In genomic region chr13:46640843-46641242, GRCh38 we compare ENCODE assay signal across 12 cellular contexts.
A peak's percentile ranks its signal among the peaks of the same experiment; 100 is the strongest.
DNase-seq lines count a peak whose midpoint lies in the region; ATAC-seq and TF ChIP-seq lines count a peak whose summit lies in the region.
"Had no signal": no experiment of that assay in that cellular context is flagged by ENCODE, and none has a peak within 500 bp of the region (broad histone marks: within the 10 kb centered on the region; RNA-seq: fewer than 3 reads in every experiment).

No MANE protein-coding gene starts in this region.

- H4K20me1 ChIP-seq in H9 (ENCODE audit: control insufficient read depth, insufficient read depth, insufficient read length), result no peaks in the 10 kb centered on the region

- H3K79me2 ChIP-seq in H9 (ENCODE audit: insufficient read depth, low read length), result peaks cover 4% of the 10 kb centered on the region

- H3K4ac ChIP-seq in H9 (ENCODE audit: low read depth, low read length), result no peak overlapping the region

- intact Hi-C loops in sigmoid colon (cut with DNase I), result no loop called here
- intact Hi-C loops in prostate gland (cut with DNase I), result no loop called here

- no peak overlapping the region for H2BK5ac ChIP-seq in H9 (ENCODE audit: insufficient read length, low read length)

- H3K27me3 ChIP-seq in RWPE2 (ENCODE audit: insufficient read depth, poor library complexity, severe bottlenecking) (no peaks in the 10 kb centered on the region), gastroesophageal sphincter (no peaks in the 10 kb centered on the region), sigmoid colon (no peaks in the 10 kb centered on the region), prostate gland (replicated peaks; ENCODE audit: insufficient read depth) (no peaks in the 10 kb centered on the region), H9 (ENCODE audit: insufficient read depth, low read length) (no peaks in the 10 kb centered on the region)

- no peak overlapping the region for H2BK12ac ChIP-seq in H9 (ENCODE audit: insufficient read length, low read depth, low read length)

- H3K18ac ChIP-seq in H9 (ENCODE audit: insufficient read length, low read depth, low read length), result no peak overlapping the region

- no peaks in the 10 kb centered on the region for H3K79me1 ChIP-seq in H9 (ENCODE audit: insufficient read depth, low read depth, low read length, poor library complexity, severe bottlenecking)

- no peak overlapping the region for H2AFZ ChIP-seq in H9 (ENCODE audit: low read length)

- no peak overlapping the region for H2AK5ac ChIP-seq in H9 (ENCODE audit: insufficient read length, low read length)

- peak overlapping the region in 1 of 3 experiments; percentile 23; a peak in 2 of 7 replicates for H3K27ac Mint-ChIP-seq in H9

- TF ChIP-seq CTCF in RWPE2 (IDR thresholded peaks at IDR 0.05; ENCODE audit: poor library complexity, severe bottlenecking) (no peak), gastroesophageal sphincter (IDR thresholded peaks at IDR 0.05) (no peak), sigmoid colon (IDR thresholded peaks at IDR 0.05) (no peak), prostate gland (IDR thresholded peaks at IDR 0.05) (no peak), H9 (conservative IDR thresholded peaks at IDR 0.05) (no peak)

- ATAC-seq in RWPE2 (ENCODE audit: low read depth), result peak; percentile 46; the same call in 1 of the 3 replicates
- no peak for ATAC-seq in gastroesophageal sphincter
- ATAC-seq in HG03095 (IDR thresholded peaks at IDR 0.05; ENCODE audit: unreplicated experiment), result no peak

- H3K4me1 ChIP-seq in RWPE2 (ENCODE audit: insufficient read depth, poor library complexity, severe bottlenecking) (peaks cover 7% of the 10 kb centered on the region), gastroesophageal sphincter (peaks cover 38 to 99% (median 40%) of the 10 kb centered on the region in 3 donors), sigmoid colon (peaks cover 0 to 73% (median 68%) of the 10 kb centered on the region in 4 donors), prostate gland (replicated peaks) (no peaks in the 10 kb centered on the region), H9 (ENCODE audit: insufficient read depth, low read length) (peaks cover 8% of the 10 kb centered on the region; the same call in 1 of the 2 replicates)

- no peak overlapping the region for H2BK120ac ChIP-seq in H9 (ENCODE audit: low read depth, low read length, poor library complexity, severe bottlenecking)

- no peaks in the 10 kb centered on the region for H3K23me2 ChIP-seq in H9 (ENCODE audit: insufficient read length, low read depth, low read length, poor library complexity, severe bottlenecking)

- TF ChIP-seq POLR2A in gastroesophageal sphincter (IDR thresholded peaks at IDR 0.05), result no peak
- TF ChIP-seq POLR2A in sigmoid colon (IDR thresholded peaks at IDR 0.05), result no peak
- no peak for TF ChIP-seq POLR2A in prostate gland (IDR thresholded peaks at IDR 0.05)

- no peak overlapping the region for H2BK20ac ChIP-seq in H9 (ENCODE audit: low read depth, low read length, poor library complexity, severe bottlenecking)

- H3K36me3 ChIP-seq in RWPE2 (ENCODE audit: low read depth) (no peaks in the 10 kb centered on the region), gastroesophageal sphincter (no peaks in the 10 kb centered on the region), sigmoid colon (no peaks in the 10 kb centered on the region), prostate gland (no peaks in the 10 kb centered on the region)

- no peak overlapping the region for H3K4me2 ChIP-seq in H9 (ENCODE audit: insufficient read depth, insufficient read length, low read length)

- DNase-seq in Daoy (ENCODE audit: low read depth) (peak; percentile 17), RWPE2 (ENCODE audit: low spot score) (no peak), sigmoid colon (no peak), prostate gland (ENCODE audit: low spot score) (no peak), H9 (no peak)
- DNase-seq in effector CD8-positive, alpha-beta T cell (lab: John Stamatoyannopoulos, UW), result no peak
- DNase-seq: DMS153; effector CD4-positive, alpha-beta T cell; NCI-H524 had no signal

- 79% methylated on average over 4 of the region's 4 CpGs; no CpG with 5 or more reads in 1 of the 2 donors for WGBS in gastroesophageal sphincter (ENCODE audit: low coverage in 1 of 2), 2 donors
- 87 to 90% methylated on average over 4 of the region's 4 CpGs for WGBS in sigmoid colon, 2 donors
- 91% methylated on average over 4 of the region's 4 CpGs for WGBS in prostate gland
- whole genome bisulfite sequencing in H9 (ENCODE audit: extremely low coverage, insufficient read length, low lambda C conversion rate), result no CpG with 5 or more reads among the region's 4 CpGs

- H3K56ac ChIP-seq in H9 (ENCODE audit: insufficient read length, low read depth, low read length), result no peak overlapping the region

- TF ChIP-seq EP300 in gastroesophageal sphincter (IDR thresholded peaks at IDR 0.05), result no peak
- TF ChIP-seq EP300 in sigmoid colon (IDR thresholded peaks at IDR 0.05), result no peak

- H3K27ac ChIP-seq in RWPE2 (ENCODE audit: poor library complexity, severe bottlenecking), result no peak overlapping the region
- peak overlapping the region in 3 of 4 donors; percentile 49 to 75 (median 64) for H3K27ac ChIP-seq in gastroesophageal sphincter
- H3K27ac ChIP-seq in sigmoid colon, result peak overlapping the region; percentile 32 to 60 (median 49)
- H3K27ac ChIP-seq in prostate gland, result no peak overlapping the region
- H3K27ac ChIP-seq in H9 (ENCODE audit: insufficient read length, low read depth, low read length), result no peak overlapping the region

- H4K91ac ChIP-seq in H9 (ENCODE audit: insufficient read length, low read depth, low read length), result no peak overlapping the region

- H3K4me3 ChIP-seq in RWPE2 (ENCODE audit: severe bottlenecking), result no peak overlapping the region
- H3K4me3 ChIP-seq in gastroesophageal sphincter, result no peak overlapping the region
- H3K4me3 ChIP-seq in sigmoid colon, result no peak overlapping the region
- no peak overlapping the region for H3K4me3 ChIP-seq in prostate gland

- H3K4me1 Mint-ChIP-seq in H9, result peaks cover 15 to 20% of the 10 kb centered on the region in 2 experiments

- no peaks in the 10 kb centered on the region for H3K9me3 Mint-ChIP-seq in H9

- peaks cover 0 to under 1% (median under 1%) of the 10 kb centered on the region in 3 experiments; a peak in 2 of 7 replicates for H3K36me3 Mint-ChIP-seq in H9 (ENCODE audit: insufficient read depth in 1 of 3, low read depth in 3 of 3)

- no peak overlapping the region for H2BK15ac ChIP-seq in H9 (ENCODE audit: low read depth, low read length)

- H3K9me3 ChIP-seq in RWPE2 (ENCODE audit: severe bottlenecking) (no peaks in the 10 kb centered on the region), gastroesophageal sphincter (no peaks in the 10 kb centered on the region), sigmoid colon (no peaks in the 10 kb centered on the region), prostate gland (no peaks in the 10 kb centered on the region), H9 (ENCODE audit: control insufficient read depth, low read depth, low read length) (no peaks in the 10 kb centered on the region)

- no peak overlapping the region for H3K14ac ChIP-seq in H9 (ENCODE audit: insufficient read depth, low read length)

- no peaks in the 10 kb centered on the region for H3K27me3 Mint-ChIP-seq in H9 (ENCODE audit: low read depth)
- H3K27me3 Mint-ChIP-seq: type B pancreatic cell had no signal

- H3T11ph ChIP-seq in H9 (ENCODE audit: low read length), result no peak overlapping the region

- no peak overlapping the region for H4K5ac ChIP-seq in H9 (ENCODE audit: insufficient read length, low read depth, low read length)

- no peak overlapping the region for H4K8ac ChIP-seq in H9 (replicated peaks; ENCODE audit: insufficient read length, low read depth, low read length)

- H3K4me3 Mint-ChIP-seq in H9, result no peak overlapping the region
- H3K4me3 Mint-ChIP-seq: type B pancreatic cell had no signal

- no peak overlapping the region for H3K9ac ChIP-seq in H9 (ENCODE audit: extremely low read depth, insufficient read length, low read length)

- no peak overlapping the region for H3K23ac ChIP-seq in H9 (ENCODE audit: insufficient read length, low read depth, low read length)

Comparison
In these comparisons a context has a peak if more than half of its experiments do, and no peak if none do; other contexts are left out.
1. H3K27ac ChIP-seq: peak in gastroesophageal sphincter (3 of 4) and sigmoid colon (4 of 4); none in RWPE2 (single experiment), prostate gland (0 of 2) and H9 (single experiment).